In genomic region chr13:76481738-76482137, GRCh38 we compare ENCODE assay signal across 2 cellular contexts.
TF ChIP-seq lines count a peak whose summit lies in the region.

No MANE protein-coding gene starts in this region.

TF ChIP-seq in IMR-90, 13 proteins besides CTCF, POLR2A, EP300 and RAD21:
- TF ChIP-seq USF2 (IDR thresholded peaks at IDR 0.05; ENCODE audit: low read depth, low read length) (no peak), SMC3 (IDR thresholded peaks at IDR 0.05; ENCODE audit: low read depth, low read length) (no peak), CHD1 (IDR thresholded peaks at IDR 0.05; ENCODE audit: low read depth, low read length) (no peak), CEBPB (IDR thresholded peaks at IDR 0.05; ENCODE audit: low read depth, low read length) (no peak), ELK1 (IDR thresholded peaks at IDR 0.05; ENCODE audit: borderline replicate concordance, low read depth, low read length) (no peak), BHLHE40 (IDR thresholded peaks at IDR 0.05; ENCODE audit: low read depth, low read length) (no peak), FOS (IDR thresholded peaks at IDR 0.05; ENCODE audit: low read depth, low read length) (no peak), MXI1 (IDR thresholded peaks at IDR 0.05; ENCODE audit: borderline replicate concordance, low read depth, low read length) (no peak), RCOR1 (IDR thresholded peaks at IDR 0.05; ENCODE audit: insufficient replicate concordance, low read length) (no peak), MAFK (IDR thresholded peaks at IDR 0.05; ENCODE audit: low read depth, low read length) (no peak), MAZ (IDR thresholded peaks at IDR 0.05; ENCODE audit: borderline replicate concordance, low read depth, low read length) (no peak), NFE2L2 (IDR thresholded peaks at IDR 0.05; ENCODE audit: low read depth, low read length) (no peak), RFX5 (IDR thresholded peaks at IDR 0.05; ENCODE audit: low read depth, low read length) (no peak)

TF ChIP-seq in WTC11, 78 proteins besides CTCF, POLR2A, EP300 and RAD21 (continued from another document):
- TF ChIP-seq ATF2 (CRISPR knock-in tag; IDR thresholded peaks at IDR 0.05; ENCODE audit: borderline replicate concordance, low read depth) (no peak), CREM (CRISPR knock-in tag; IDR thresholded peaks at IDR 0.05) (no peak), TCF7 (CRISPR knock-in tag; IDR thresholded peaks at IDR 0.05; ENCODE audit: low read depth) (no peak), ZBTB43 (CRISPR knock-in tag; IDR thresholded peaks at IDR 0.05) (no peak), JAZF1 (CRISPR knock-in tag; IDR thresholded peaks at IDR 0.05) (no peak), ZNF121 (CRISPR knock-in tag; IDR thresholded peaks at IDR 0.05) (no peak), ZBTB21 (CRISPR knock-in tag; IDR thresholded peaks at IDR 0.05; ENCODE audit: borderline replicate concordance) (no peak), PREB (CRISPR knock-in tag; IDR thresholded peaks at IDR 0.05; ENCODE audit: borderline replicate concordance) (no peak), ZNF317 (CRISPR knock-in tag; IDR thresholded peaks at IDR 0.05; ENCODE audit: borderline replicate concordance, low read depth) (no peak), E2F4 (CRISPR knock-in tag; IDR thresholded peaks at IDR 0.05; ENCODE audit: borderline replicate concordance, low read depth) (no peak), ARID4B (CRISPR knock-in tag; IDR thresholded peaks at IDR 0.05; ENCODE audit: borderline replicate concordance) (no peak), E2F5 (CRISPR knock-in tag; IDR thresholded peaks at IDR 0.05) (no peak), GTF2I (CRISPR knock-in tag; conservative IDR thresholded peaks at IDR 0.05) (no peak), RORB (CRISPR knock-in tag; IDR thresholded peaks at IDR 0.05) (no peak), ZNF416 (CRISPR knock-in tag; IDR thresholded peaks at IDR 0.05) (no peak), MXD4 (CRISPR knock-in tag; IDR thresholded peaks at IDR 0.05; ENCODE audit: borderline replicate concordance) (no peak)
